In the genomic region with DNA sequence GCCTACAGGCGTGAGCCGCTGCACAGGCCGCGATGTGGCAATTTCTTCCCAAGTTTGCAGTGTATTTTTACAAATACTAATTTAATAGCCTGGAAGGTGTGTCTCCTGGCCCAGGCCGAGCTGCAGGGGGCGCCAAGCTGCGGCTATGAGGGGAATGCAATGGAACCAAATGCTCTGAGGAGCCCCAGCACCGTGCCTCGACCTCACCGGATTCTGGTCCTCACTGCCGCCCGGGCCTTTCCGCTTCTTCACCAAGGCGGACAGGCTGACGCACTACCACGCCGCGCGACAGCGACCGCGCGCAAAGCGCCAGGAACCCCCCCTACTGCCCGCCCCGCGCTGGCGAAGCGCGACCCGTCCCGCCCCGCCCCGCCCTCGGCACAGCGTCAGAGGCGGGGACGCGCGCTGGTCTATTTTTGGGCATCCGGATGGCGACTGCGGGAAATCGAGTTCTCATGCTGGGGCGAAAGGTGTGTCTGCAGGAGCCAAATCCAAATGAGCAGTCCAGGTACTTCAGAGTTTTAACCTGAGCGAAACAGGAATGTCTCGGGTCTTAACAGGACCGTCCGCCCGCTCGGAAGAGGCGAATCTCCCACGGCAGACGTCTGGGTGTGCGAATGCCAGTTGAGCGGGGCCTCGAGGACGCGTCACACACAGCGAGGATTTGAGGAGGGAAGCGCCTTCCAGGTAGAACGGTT, we compare ENCODE assay signal across 8 cellular contexts. TPM values are rescaled to one million over a fixed set of nuclear protein-coding genes. Genes with fewer than 3 reads are reported as not detected.
DNase-seq lines count a peak whose midpoint lies in the region; ATAC-seq and TF ChIP-seq lines count a peak whose summit lies in the region.

No MANE protein-coding gene starts in this region.

- peak overlapping the region; percentile 74 for H3K4me3 Mint-ChIP-seq in activated naive CD8-positive, alpha-beta T cell treated with anti-CD3 and anti-CD28 coated beads, Interleukin-2, amount 10 ng/mL, durations not matched to agents 7 days and 5 days

- peak; percentile 39 for TF ChIP-seq CTCF in GM12873 (IDR thresholded peaks at IDR 0.05; ENCODE audit: insufficient read depth, low read depth, low read length, missing control alignments)
- TF ChIP-seq CTCF in omental fat pad (IDR thresholded peaks at IDR 0.05): no peak

- H3K36me3 Mint-ChIP-seq in activated naive CD8-positive, alpha-beta T cell treated with anti-CD3 and anti-CD28 coated beads, Interleukin-2, amount 10 ng/mL, durations not matched to agents 7 days and 5 days: no peaks in the 10 kb centered on the region

- peaks cover 7% of the 10 kb centered on the region for H3K27me3 Mint-ChIP-seq in activated naive CD8-positive, alpha-beta T cell treated with anti-CD3 and anti-CD28 coated beads, Interleukin-2, amount 10 ng/mL, durations not matched to agents 7 days and 5 days

- H3K27ac Mint-ChIP-seq in activated naive CD8-positive, alpha-beta T cell treated with anti-CD3 and anti-CD28 coated beads, Interleukin-2, amount 10 ng/mL, durations not matched to agents 7 days and 5 days: peak overlapping the region; percentile 48

- peaks cover 3% of the 10 kb centered on the region for H3K4me1 Mint-ChIP-seq in activated naive CD8-positive, alpha-beta T cell treated with anti-CD3 and anti-CD28 coated beads, Interleukin-2, amount 10 ng/mL, durations not matched to agents 7 days and 5 days

- ATAC-seq in activated naive CD8-positive, alpha-beta T cell treated with anti-CD3 and anti-CD28 coated beads, Interleukin-2, amount 10 ng/mL, durations not matched to agents 7 days and 5 days (ENCODE audit: low read depth): peak; percentile 97
- ATAC-seq in Right ventricle myocardium superior (ENCODE audit: poor library complexity): peak; percentile 99
- ATAC-seq in omental fat pad (ENCODE audit: low FRiP score): peak; percentile 95
- ATAC-seq in GM21367 (IDR thresholded peaks at IDR 0.05; ENCODE audit: unreplicated experiment): no peak

- POLR2A ChIA-PET in activated naive CD8-positive, alpha-beta T cell treated with anti-CD3 and anti-CD28 coated beads, Interleukin-2, amount 10 ng/mL, durations not matched to agents 7 days and 5 days (lab: Charles Lee): no interaction called here

- DNase-seq in SK-N-DZ (ENCODE audit: low spot score) (peak; percentile 32), Right ventricle myocardium superior (peak; percentile 90), omental fat pad (ENCODE audit: low spot score) (peak; percentile 42), stromal cell of bone marrow (ENCODE audit: low read depth) (peak; percentile 47), HT-29 (ENCODE audit: low spot score) (no peak)
- peak; percentile 81 for DNase-seq in activated naive CD8-positive, alpha-beta T cell treated with anti-CD3 and anti-CD28 coated beads, Interleukin-2, amount 10 ng/mL, durations not matched to agents 7 days and 5 days

- intact Hi-C loops in Right ventricle myocardium superior (cut with DNase I): no loop called here

- H3K9me3 Mint-ChIP-seq in activated naive CD8-positive, alpha-beta T cell treated with anti-CD3 and anti-CD28 coated beads, Interleukin-2, amount 10 ng/mL, durations not matched to agents 7 days and 5 days: peaks cover 16% of the 10 kb centered on the region

RNA-seq across cellular contexts. Expression of a gene that starts 31.7 kb away (rescaled TPM):
- polyA plus RNA-seq in SK-N-DZ (2014; cell fraction: cytosol; rRNA removed): 1.4 and 2.5 TPM in 2 replicates
- 0.77 and 0.90 TPM in 2 replicates for polyA plus RNA-seq in SK-N-DZ (2014; cell fraction: nucleus; rRNA removed)
- total RNA-seq in activated naive CD8-positive, alpha-beta T cell treated with anti-CD3 and anti-CD28 coated beads, Interleukin-2, amount 10 ng/mL, durations not matched to agents 7 days and 5 days: 1 to 10 TPM; 5.3 to 6.2 TPM
- total RNA-seq in Right ventricle myocardium superior: 28.3 TPM
- 10 to 100 TPM; 16.2 to 31.3 (median 28.0) TPM for total RNA-seq in omental fat pad
- 4.1 and 4.6 TPM in 2 replicates for total RNA-seq in HT-29 (2014; rRNA removed; shearing (Covaris generic))
